24 cellular contexts compared by ENCODE assay signal in the genomic region with DNA sequence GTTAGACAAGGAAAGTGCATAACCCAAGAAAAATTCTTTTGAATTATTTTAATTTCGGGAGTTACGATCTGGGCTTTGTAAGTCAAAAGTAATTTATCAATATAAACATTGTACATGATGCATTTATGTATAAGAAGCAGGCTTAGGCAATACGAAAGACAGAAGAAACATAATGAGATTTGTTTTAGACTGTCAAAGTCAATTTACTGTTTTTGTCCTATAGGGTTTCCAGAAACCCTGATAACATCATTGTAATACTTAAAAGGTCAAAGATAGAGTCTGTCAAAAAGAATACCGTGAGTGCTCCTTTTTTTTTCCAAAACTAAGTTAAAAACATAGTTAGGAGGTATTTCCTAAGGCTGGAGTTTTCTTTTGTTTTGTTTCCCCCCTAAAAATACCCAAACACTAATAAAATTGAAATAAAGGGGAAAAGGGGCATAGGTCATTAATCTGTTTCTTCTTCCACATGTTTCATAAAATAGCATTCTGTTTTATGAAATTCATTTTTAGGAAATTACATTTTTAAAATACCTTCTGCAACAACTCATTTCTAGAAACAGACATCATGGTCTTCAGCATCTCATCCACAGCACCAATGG. TPM values are rescaled to one million over a fixed set of nuclear protein-coding genes. Genes with fewer than 3 reads are reported as not detected.
A peak's percentile ranks its signal among the peaks of the same experiment; 100 is the strongest.
DNase-seq lines count a peak whose midpoint lies in the region; ATAC-seq, FAIRE-seq and TF ChIP-seq lines count a peak whose summit lies in the region.
"Had no signal": no experiment of that assay in that cellular context is flagged by ENCODE, and none has a peak within 500 bp of the region (broad histone marks: within the 10 kb centered on the region; RNA-seq: fewer than 3 reads in every experiment).

No MANE protein-coding gene starts in this region.

- intact Hi-C loops in posterior vena cava (cut with DNase I), result no loop called here
- intact Hi-C loops in tibial artery (cut with DNase I; ENCODE audit: low total_unique reads), result no loop called here

- H3K36me3 ChIP-seq in RWPE2 (ENCODE audit: low read depth) (peaks cover 28% of the 10 kb centered on the region), tibial artery (peaks cover 11 to 16% (median 16%) of the 10 kb centered on the region in 3 donors)

- POLR2A ChIA-PET in A549 (lab: Yijun Ruan, JAX), result no interaction called here

- no peak overlapping the region for H3K27ac ChIP-seq in A549
- H3K27ac ChIP-seq in RWPE2 (ENCODE audit: poor library complexity, severe bottlenecking), result peak overlapping the region; percentile 98
- H3K27ac ChIP-seq in foreskin keratinocyte, result peak overlapping the region; percentile 75
- H3K27ac ChIP-seq in tibial artery, result no peak overlapping the region
- H3K27ac ChIP-seq: HL-60, Peyer's patch had no signal

- WGBS in A549 (ENCODE audit: missing lambda C conversion rate), result 85% methylated on average over 4 of the region's 4 CpGs

- FAIRE-seq in A549 (lab: Jason Lieb, UNC) (peak; percentile 46), H54 (lab: Jason Lieb, UNC) (peak; percentile 6)
- FAIRE-seq: GM12892, GM19239 had no signal

- TF ChIP-seq POLR2A in A549 (IDR thresholded peaks at IDR 0.05; ENCODE audit: low read length), result no peak
- TF ChIP-seq POLR2A in H54 (IDR thresholded peaks at IDR 0.05; ENCODE audit: low read depth, low read length), result no peak

- no peak for DNase-seq in A549 (ENCODE audit: low read depth in 1 of 2, low spot score in 1 of 2)
- DNase-seq in H54 (ENCODE audit: insufficient read length, low spot score), result no peak
- no peak for DNase-seq in RWPE2 (ENCODE audit: low spot score)
- DNase-seq in foreskin keratinocyte, result no peak
- DNase-seq in putamen (ENCODE audit: low spot score), result no peak
- DNase-seq in posterior vena cava (ENCODE audit: low spot score), result no peak
- DNase-seq in tibial artery, result no peak
- DNase-seq: Calu3; CD8-positive, alpha-beta memory T cell; DMS153; DND-41; H7; NCI-H1048; NCI-H1417; NCI-H1694; NCI-H2029 treated with DMSO at 0.1 percent for 48 hours; NCI-H446 treated with DMSO at 0.1 percent for 48 hours; NCI-H526; Peyer's patch; T-cell had no signal

- H3K27me3 ChIP-seq in RWPE2 (ENCODE audit: insufficient read depth, poor library complexity, severe bottlenecking) (no peaks in the 10 kb centered on the region), foreskin keratinocyte (no peaks in the 10 kb centered on the region), tibial artery (no peaks in the 10 kb centered on the region)
- H3K27me3 ChIP-seq: Peyer's patch had no signal

- no peak overlapping the region for H3K4me3 ChIP-seq in A549
- no peak overlapping the region for H3K4me3 ChIP-seq in RWPE2 (ENCODE audit: severe bottlenecking)
- no peak overlapping the region for H3K4me3 ChIP-seq in tibial artery
- H3K4me3 ChIP-seq: Peyer's patch had no signal

- no peak for TF ChIP-seq EP300 in A549 (IDR thresholded peaks at IDR 0.05)

- H3K9me3 ChIP-seq in A549 (no peaks in the 10 kb centered on the region), RWPE2 (ENCODE audit: severe bottlenecking) (no peaks in the 10 kb centered on the region), tibial artery (no peaks in the 10 kb centered on the region)
- H3K9me3 ChIP-seq: Peyer's patch had no signal

- no peak for TF ChIP-seq RAD21 in A549 (conservative IDR thresholded peaks at IDR 0.05 in 1 of 2, IDR thresholded peaks at IDR 0.05 in 1 of 2)

- CTCF ChIA-PET in A549 (lab: Yijun Ruan, JAX), result interaction anchor here (0.6 to 1.6 kb wide), 2 partner anchors 16 to 146 kb away, joined by 3 to 4 read pairs; no protein-coding TSS in a partner anchor

- no peak overlapping the region for H3K4me2 ChIP-seq in A549

- TF ChIP-seq CTCF in A549 (IDR thresholded peaks at IDR 0.05) (no peak), RWPE2 (IDR thresholded peaks at IDR 0.05; ENCODE audit: poor library complexity, severe bottlenecking) (no peak), foreskin keratinocyte (conservative IDR thresholded peaks at IDR 0.05) (no peak), tibial artery (IDR thresholded peaks at IDR 0.05) (no peak)

- H3K4me1 ChIP-seq in A549 (peaks cover 15% of the 10 kb centered on the region), RWPE2 (ENCODE audit: insufficient read depth, poor library complexity, severe bottlenecking) (peaks cover 34% of the 10 kb centered on the region), foreskin keratinocyte (peaks cover 32% of the 10 kb centered on the region), tibial artery (peaks cover 0 to 16% (median 0%) of the 10 kb centered on the region in 4 donors)
- H3K4me1 ChIP-seq: Peyer's patch had no signal

- ATAC-seq in A549 (no peak), RWPE2 (ENCODE audit: low read depth) (no peak), foreskin keratinocyte (no peak)
- no peak for ATAC-seq in activated CD4-positive, CD25-positive, alpha-beta regulatory T cell treated with anti-CD3 and anti-CD28 coated beads, Interleukin-2, amount 50 U/mL, for 24 hours
- ATAC-seq: T-cell had no signal

TF ChIP-seq in A549, 52 proteins besides CTCF, POLR2A, EP300 and RAD21:
- TF ChIP-seq ESRRA (IDR thresholded peaks at IDR 0.05; ENCODE audit: borderline replicate concordance, low read length), result no peak
- no peak for TF ChIP-seq MAFK (IDR thresholded peaks at IDR 0.05; ENCODE audit: partially characterized antibody)
- TF ChIP-seq, protein P1, sequence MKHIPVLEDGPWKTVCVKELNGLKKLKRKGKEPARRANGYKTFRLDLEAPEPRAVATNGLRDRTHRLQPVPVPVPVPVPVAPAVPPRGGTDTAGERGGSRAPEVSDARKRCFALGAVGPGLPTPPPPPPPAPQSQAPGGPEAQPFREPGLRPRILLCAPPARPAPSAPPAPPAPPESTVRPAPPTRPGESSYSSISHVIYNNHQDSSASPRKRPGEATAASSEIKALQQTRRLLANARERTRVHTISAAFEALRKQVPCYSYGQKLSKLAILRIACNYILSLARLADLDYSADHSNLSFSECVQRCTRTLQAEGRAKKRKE (CRISPR knock-in tag; IDR thresholded peaks at IDR 0.05; ENCODE audit: low read depth), result no peak
- TF ChIP-seq SMC3 (IDR thresholded peaks at IDR 0.05), result no peak
- TF ChIP-seq ZC3H11A (IDR thresholded peaks at IDR 0.05), result no peak
- no peak for TF ChIP-seq HOXB5 (CRISPR knock-in tag; IDR thresholded peaks at IDR 0.05)

RNA-seq across cellular contexts. Expression of gene C1D, which starts 16.1 kb away (rescaled TPM):
- polyA plus RNA-seq in A549 (2011; rRNA removed), result 42.0 and 89.1 TPM in 2 replicates
- 16.1 and 21.6 TPM in 2 replicates for polyA plus RNA-seq in A549 (2012; cell fraction: cytosol; rRNA removed)
- polyA plus RNA-seq in A549 (2012; cell fraction: nucleus; rRNA removed), result 3.2 and 5.3 TPM in 2 replicates
- 57.5 to 69.8 TPM (median 62.5 TPM) in 3 replicates for polyA plus RNA-seq in A549 (2017; fragmentation: RNase III; extraction: RNeasy Plus Mini Kit Qiagen cat#74134 plus additional on column Dnase treatment)
- 4.1 and 4.2 TPM in 2 replicates for polyA minus RNA-seq in A549 (2011; rRNA and poly(A)+ RNA removed)
- 23.9 and 26.5 TPM in 2 replicates for total RNA-seq in foreskin keratinocyte
- 22.1 and 26.2 TPM in 2 replicates for polyA plus RNA-seq in foreskin keratinocyte
- total RNA-seq in posterior vena cava, result 10 to 100 TPM; 18.9 to 21.8 TPM

Comparison
In these comparisons a context has a peak if more than half of its experiments do, and no peak if none do; other contexts are left out.
1. H3K27ac ChIP-seq: peak in RWPE2 (single experiment) and foreskin keratinocyte (single experiment); none in A549 (0 of 2) and tibial artery (0 of 2).